In genomic region chr1:75514270-75514669, GRCh38 we compare ENCODE assay signal across 20 cellular contexts.
"Had no signal": no experiment of that assay in that cellular context is flagged by ENCODE, and none has a peak within 500 bp of the region (broad histone marks: within the 10 kb centered on the region; RNA-seq: fewer than 3 reads in every experiment).

No MANE protein-coding gene starts in this region.

- H3K79me2 ChIP-seq: parathyroid adenoma had no signal

- FAIRE-seq: islet of Langerhans, urothelium cell line had no signal

- H3K27ac ChIP-seq: gastrocnemius medialis, heart right ventricle, parathyroid adenoma, prostate gland, right lobe of liver, suprapubic skin, thyroid gland had no signal

- H2AFZ ChIP-seq: parathyroid adenoma had no signal

- H3K9ac ChIP-seq: parathyroid adenoma had no signal

- H3K9me3 ChIP-seq: gastrocnemius medialis, heart right ventricle, prostate gland, right lobe of liver, suprapubic skin, thyroid gland had no signal

- H3K27me3 ChIP-seq: gastrocnemius medialis, heart right ventricle, right lobe of liver, suprapubic skin, thyroid gland had no signal

- DNase-seq: effector CD4-positive, alpha-beta T cell; endodermal cell; gastrocnemius medialis; heart right ventricle; hypothalamus; kidney glomerular epithelial cell; naive thymus-derived CD4-positive, alpha-beta T cell; nephron progenitor cell; retina; right lobe of liver; stimulated activated CD4-positive, alpha-beta T cell treated with anti-CD3 and anti-CD28 coated beads, Interleukin-4, amount 100 ng/mL, for 1 hour; stimulated activated CD8-positive, alpha-beta memory T cell treated with anti-CD3 and anti-CD28 coated beads, Interleukin-4, amount 100 ng/mL, for 48 hours; stimulated activated naive CD8-positive, alpha-beta T cell treated with anti-CD3 and anti-CD28 coated beads, Interleukin-15, Interleukin-2, amounts not matched to agents 100 U/mL and 50 U/mL, for 24 hours; thyroid gland had no signal

- H3K4me1 ChIP-seq: gastrocnemius medialis, heart right ventricle, parathyroid adenoma, prostate gland, right lobe of liver, suprapubic skin, thyroid gland had no signal

- H3K36me3 ChIP-seq: gastrocnemius medialis, heart right ventricle, prostate gland, right lobe of liver, suprapubic skin, thyroid gland had no signal

- H3K4me3 ChIP-seq: gastrocnemius medialis, heart right ventricle, prostate gland, right lobe of liver, suprapubic skin, thyroid gland had no signal

- ATAC-seq: gastrocnemius medialis; heart right ventricle; naive thymus-derived CD4-positive, alpha-beta T cell; right lobe of liver; stimulated activated effector memory CD8-positive, alpha-beta T cell treated with anti-CD3 and anti-CD28 coated beads, Interleukin-12 subunit alpha, Interleukin-12 subunit beta, amount 100 ng/mL, for 72 hours; stimulated activated naive CD8-positive, alpha-beta T cell treated with anti-CD3 and anti-CD28 coated beads, Interleukin-15, Interleukin-2, amounts not matched to agents 100 U/mL and 50 U/mL, for 24 hours had no signal
